ENCODE assay signal across 10 cellular contexts in the genomic region with DNA sequence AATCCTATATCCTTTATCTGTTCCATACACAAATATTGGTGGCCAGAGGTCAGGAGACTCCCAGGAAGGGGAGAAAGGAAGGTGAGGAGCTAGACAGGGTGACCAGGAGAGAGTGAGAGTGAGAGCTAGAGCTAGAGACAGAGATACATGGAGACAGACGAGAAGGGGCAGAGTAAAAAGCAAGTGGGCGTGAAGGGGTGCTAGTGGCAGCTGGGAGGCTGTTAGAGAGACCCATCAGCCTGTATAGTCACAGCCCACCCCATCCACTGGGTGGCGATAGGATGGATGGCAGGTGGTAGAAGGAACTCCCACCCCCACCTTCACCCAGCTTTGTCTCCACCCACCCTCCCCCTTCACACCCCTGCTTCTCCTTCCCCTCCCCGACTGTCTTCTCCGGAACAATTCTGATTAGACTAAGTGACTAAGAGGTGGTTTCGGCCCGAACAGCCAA. TPM values are rescaled to one million over a fixed set of nuclear protein-coding genes. Genes with fewer than 3 reads are reported as not detected.
DNase-seq lines count a peak whose midpoint lies in the region; ATAC-seq and TF ChIP-seq lines count a peak whose summit lies in the region.
"Had no signal": no experiment of that assay in that cellular context is flagged by ENCODE, and none has a peak within 500 bp of the region (broad histone marks: within the 10 kb centered on the region; RNA-seq: fewer than 3 reads in every experiment).

No MANE protein-coding gene starts in this region.

- TF ChIP-seq CTCF in WTC11 (IDR thresholded peaks at IDR 0.05) (no peak), GM10266 (IDR thresholded peaks at IDR 0.05; ENCODE audit: control insufficient read depth, insufficient read depth, low read depth, missing control alignments) (no peak), MM.1S (IDR thresholded peaks at IDR 0.05; ENCODE audit: low read length) (no peak)

- intact Hi-C loops in aorta (cut with DNase I), result no loop called here

- H3F3A ChIP-seq in MM.1S (ENCODE audit: insufficient read depth, low read length), result peaks cover 5% of the 10 kb centered on the region; the same call in 1 of the 2 replicates

- DNase-seq in NCI-H345 (lab: John Stamatoyannopoulos, UW) (peak; percentile 12), NCI-H345 treated with DMSO at 0.1 percent for 48 hours (lab: John Stamatoyannopoulos, UW; ENCODE audit: unreplicated experiment) (no peak), WTC11 (ENCODE audit: low spot score) (peak; percentile 63), neuronal stem cell (ENCODE audit: low spot score) (no peak), GM10266 (ENCODE audit: extremely low spot score) (no peak), aorta (no peak), MM.1S (no peak)
- DNase-seq in Jurkat, Clone E6-1 (ENCODE audit: low read depth, low spot score), result peak; percentile 50
- DNase-seq: effector CD4-positive, alpha-beta T cell had no signal

- no peak overlapping the region for H3K4ac ChIP-seq in neuronal stem cell (ENCODE audit: low read length)

- H3K79me2 ChIP-seq in MM.1S (ENCODE audit: low read length), result no peaks in the 10 kb centered on the region
- H3K79me2 ChIP-seq: parathyroid adenoma had no signal

- no peaks in the 10 kb centered on the region for H3K27me3 Mint-ChIP-seq in WTC11 (ENCODE audit: low read depth)

- no peaks in the 10 kb centered on the region for H4K20me1 ChIP-seq in MM.1S (ENCODE audit: insufficient read depth, low read length)

- H3K36me3 Mint-ChIP-seq in WTC11, result peaks cover 6% of the 10 kb centered on the region

- H3K14ac ChIP-seq in neuronal stem cell (ENCODE audit: low read length), result no peak overlapping the region

- no CpG with 5 or more reads among the region's 7 CpGs for WGBS in neuronal stem cell (ENCODE audit: extremely low coverage in 2 of 2, insufficient read length in 2 of 2, insufficient replicate concordance in 1 of 2), 2 donors
- WGBS in aorta, 2 donors, result 54 to 69% methylated on average over 6 to 7 of the region's 7 CpGs

- H3K27ac ChIP-seq in neuronal stem cell (replicated peaks; ENCODE audit: low read length), result peak overlapping the region; percentile 4
- H3K27ac ChIP-seq in aorta (ENCODE audit: low read depth in 1 of 2, low read length in 2 of 2), result no peak overlapping the region
- H3K27ac ChIP-seq in MM.1S (ENCODE audit: low read length), result no peak overlapping the region
- H3K27ac ChIP-seq: parathyroid adenoma had no signal

- H3K4me1 ChIP-seq in neuronal stem cell (ENCODE audit: control insufficient read depth in 2 of 2, insufficient read depth in 1 of 2, low read depth in 1 of 2, low read length in 2 of 2) (peaks cover 31 to 53% of the 10 kb centered on the region in 2 donors), aorta (ENCODE audit: control insufficient read depth in 1 of 2, insufficient read depth in 2 of 2, low read length in 2 of 2) (no peaks in the 10 kb centered on the region), MM.1S (ENCODE audit: low read length) (peaks cover 9% of the 10 kb centered on the region)

- peak overlapping the region; percentile 99 for H3K27ac Mint-ChIP-seq in WTC11

- no peaks in the 10 kb centered on the region for H3K9me3 Mint-ChIP-seq in WTC11

- H2AFZ ChIP-seq in neuronal stem cell (ENCODE audit: low read length) (no peak overlapping the region), MM.1S (ENCODE audit: low read length) (no peak overlapping the region)
- H2AFZ ChIP-seq: parathyroid adenoma had no signal

- H3K79me1 ChIP-seq in neuronal stem cell (ENCODE audit: low read depth, low read length), result no peaks in the 10 kb centered on the region

- no peaks in the 10 kb centered on the region for H3K36me3 ChIP-seq in neuronal stem cell (replicated peaks in 1 of 2; ENCODE audit: control insufficient read depth in 2 of 2, insufficient read depth in 2 of 2, low read length in 2 of 2)
- no peaks in the 10 kb centered on the region for H3K36me3 ChIP-seq in aorta (ENCODE audit: control insufficient read depth in 1 of 2, insufficient read depth in 2 of 2, low read length in 1 of 2)
- H3K36me3 ChIP-seq in MM.1S (replicated peaks; ENCODE audit: insufficient read depth, low read length), result no peaks in the 10 kb centered on the region

- peak; percentile 15 for ATAC-seq in WTC11
- ATAC-seq in aorta (ENCODE audit: low FRiP score), result no peak

- H3K9me2 ChIP-seq in MM.1S (replicated peaks; ENCODE audit: insufficient read depth, low read length), result no peaks in the 10 kb centered on the region

- H2BK15ac ChIP-seq in neuronal stem cell (ENCODE audit: low read length), result no peak overlapping the region

- no peak overlapping the region for H3K4me3 ChIP-seq in Jurkat, Clone E6-1 (ENCODE audit: low read length)
- H3K4me3 ChIP-seq in neuronal stem cell (ENCODE audit: low read length in 2 of 2) (no peak overlapping the region), aorta (ENCODE audit: low read length in 2 of 2) (no peak overlapping the region), MM.1S (ENCODE audit: low read length) (no peak overlapping the region)

- H4K91ac ChIP-seq in neuronal stem cell (ENCODE audit: low read depth, low read length, poor library complexity), result no peak overlapping the region

- H3K4me2 ChIP-seq in neuronal stem cell (ENCODE audit: insufficient read depth, low read length, poor library complexity, severe bottlenecking), result no peak overlapping the region
- no peak overlapping the region for H3K4me2 ChIP-seq in MM.1S (ENCODE audit: low read depth, low read length)

- H3K9ac ChIP-seq in neuronal stem cell (ENCODE audit: low read depth, low read length, poor library complexity) (no peak overlapping the region), MM.1S (ENCODE audit: low read length) (no peak overlapping the region)
- H3K9ac ChIP-seq: parathyroid adenoma had no signal

- POLR2A ChIA-PET in WTC11 (lab: Charles Lee), result interaction anchor here (0.5 to 2.9 kb wide), 12 partner anchors 9 to 145 kb away, joined by 3 to 18 read pairs (median 6); a partner anchor contains a TSS

- H2AK5ac ChIP-seq in neuronal stem cell (ENCODE audit: low read depth, low read length), result peak overlapping the region; percentile 36

- H3K4me1 Mint-ChIP-seq in WTC11, result peaks cover 83% of the 10 kb centered on the region

- H3K27me3 ChIP-seq in neuronal stem cell (ENCODE audit: control insufficient read depth in 3 of 3, insufficient read depth in 3 of 3, low read depth in 1 of 3, low read length in 3 of 3) (no peaks in the 10 kb centered on the region), aorta (ENCODE audit: control insufficient read depth in 1 of 2, insufficient read depth in 2 of 2, low read length in 1 of 2) (no peaks in the 10 kb centered on the region), MM.1S (replicated peaks; ENCODE audit: insufficient read depth, low read length) (no peaks in the 10 kb centered on the region)

- H2BK12ac ChIP-seq in neuronal stem cell (ENCODE audit: low read length), result peak overlapping the region; percentile 79

- no peak overlapping the region for H3K4me3 Mint-ChIP-seq in WTC11

- H2BK5ac ChIP-seq in neuronal stem cell (ENCODE audit: low read length), result no peak overlapping the region

- CTCF ChIA-PET in WTC11 (lab: Charles Lee), result interaction anchor here (0.6 to 6.0 kb wide), 29 partner anchors 9 to 209 kb away, joined by 3 to 83 read pairs (median 4); a partner anchor contains a TSS

- no peak overlapping the region for H2BK120ac ChIP-seq in neuronal stem cell (ENCODE audit: low read depth, low read length)

- no peak overlapping the region for H4K8ac ChIP-seq in neuronal stem cell (ENCODE audit: low read depth, low read length)

- H3K9me3 ChIP-seq in neuronal stem cell (replicated peaks in 1 of 2; ENCODE audit: control insufficient read depth in 2 of 2, insufficient read depth in 1 of 2, low read depth in 1 of 2, low read length in 2 of 2), result no peaks in the 10 kb centered on the region
- H3K9me3 ChIP-seq in aorta (ENCODE audit: control insufficient read depth, low read length), result no peaks in the 10 kb centered on the region
- no peaks in the 10 kb centered on the region for H3K9me3 ChIP-seq in MM.1S (replicated peaks; ENCODE audit: insufficient read depth, low read length)

- no peak overlapping the region for H3K18ac ChIP-seq in neuronal stem cell (ENCODE audit: low read length)

- peak overlapping the region; percentile 8 for H3K23ac ChIP-seq in neuronal stem cell (ENCODE audit: low read depth, low read length, poor library complexity)

TF ChIP-seq in WTC11, 78 proteins besides CTCF, POLR2A, EP300 and RAD21:
- TF ChIP-seq, protein P1, sequence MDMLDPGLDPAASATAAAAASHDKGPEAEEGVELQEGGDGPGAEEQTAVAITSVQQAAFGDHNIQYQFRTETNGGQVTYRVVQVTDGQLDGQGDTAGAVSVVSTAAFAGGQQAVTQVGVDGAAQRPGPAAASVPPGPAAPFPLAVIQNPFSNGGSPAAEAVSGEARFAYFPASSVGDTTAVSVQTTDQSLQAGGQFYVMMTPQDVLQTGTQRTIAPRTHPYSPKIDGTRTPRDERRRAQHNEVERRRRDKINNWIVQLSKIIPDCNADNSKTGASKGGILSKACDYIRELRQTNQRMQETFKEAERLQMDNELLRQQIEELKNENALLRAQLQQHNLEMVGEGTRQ (CRISPR knock-in tag; IDR thresholded peaks at IDR 0.05), result 0 out of 2 replicates have a peak, but pooled peaks have one; percentile 12
- TF ChIP-seq SP1 (CRISPR knock-in tag; conservative IDR thresholded peaks at IDR 0.05) (no peak), ELF4 (CRISPR knock-in tag; IDR thresholded peaks at IDR 0.05; ENCODE audit: low read depth) (no peak), NR3C1 (CRISPR knock-in tag; conservative IDR thresholded peaks at IDR 0.05; ENCODE audit: low read depth) (no peak)

RNA-seq across cellular contexts. Expression of a gene that starts 32.8 kb away (rescaled TPM):
- polyA plus RNA-seq in Jurkat, Clone E6-1 (2012; ENCODE audit: insufficient read depth, insufficient read length), result 0.80 TPM
- total RNA-seq in WTC11 (2021) (105 to 108 TPM (median 108 TPM) in 3 replicates), aorta (10 to 100 TPM; 29.4 to 41.9 TPM)
- 7.6 TPM for polyA plus RNA-seq in neuronal stem cell (2013, experiment 1 of 2)
- polyA plus RNA-seq in neuronal stem cell (2013, experiment 2 of 2), result 7.7 TPM
- polyA plus RNA-seq in aorta, result 1 to 10 TPM; 1.4 to 2.5 TPM

Comparison
In these comparisons a context has a peak if more than half of its experiments do, and no peak if none do; other contexts are left out.
1. DNase-seq: peak in NCI-H345 (single experiment), Jurkat, Clone E6-1 (single experiment) and WTC11 (single experiment); none in NCI-H345 treated with DMSO at 0.1 percent for 48 hours (single experiment), neuronal stem cell (single experiment), GM10266 (single experiment), aorta (0 of 2) and MM.1S (single experiment).